ENCODE assay signal across 8 cellular contexts in genomic region chr1:203025721-203026665, GRCh38. TPM values are rescaled to one million over a fixed set of nuclear protein-coding genes. Genes with fewer than 3 reads are reported as not detected.
DNase-seq lines count a peak whose midpoint lies in the region; ATAC-seq and TF ChIP-seq lines count a peak whose summit lies in the region.

Gene PPFIA4 (plus strand): TSS chr1:203026491. CDS start chr1:203039009, 12,518 bp downstream.

- ATAC-seq in GM19025 (IDR thresholded peaks at IDR 0.05; ENCODE audit: low read depth, unreplicated experiment): peak; percentile 72
- peak; percentile 51 for ATAC-seq in HG03378 (IDR thresholded peaks at IDR 0.05; ENCODE audit: unreplicated experiment)
- peak; percentile 97 for ATAC-seq in left lung

- no peaks in the 10 kb centered on the region for H3K27me3 ChIP-seq in ACC112 (ENCODE audit: insufficient read depth, low read length)
- peaks cover 4 to 20% of the 10 kb centered on the region in 2 donors for H3K27me3 ChIP-seq in left lung

- H3K4me3 ChIP-seq in ACC112 (ENCODE audit: low read depth, low read length) (peak within 1 kb of the TSS; percentile 99), left lung (peak within 1 kb of the TSS; percentile 48 to 50)

- DNase-seq in NCI-H510A (lab: John Stamatoyannopoulos, UW): peak; percentile 80
- peak; percentile 84 for DNase-seq in activated CD4-positive, alpha-beta T cell treated with anti-CD3 and anti-CD28 coated beads, Interleukin-2, amount 50 U/mL, for 1 hour
- DNase-seq in dedifferentiated amniotic fluid mesenchymal stem cell (ENCODE audit: extremely low spot score): peak; percentile 67
- peak; percentile 89 to 97 for DNase-seq in left lung
- DNase-seq in stimulated activated CD4-positive, alpha-beta T cell treated with anti-CD3 and anti-CD28 coated beads, Interleukin-1b, Interleukin-23, amount 100 ng/mL, for 48 hours: peak; percentile 90

- H3K4me1 ChIP-seq in ACC112 (ENCODE audit: control insufficient read depth, insufficient read depth, low read length, unreplicated experiment) (peaks cover 3% of the 10 kb centered on the region), left lung (peaks cover 0 to 13% of the 10 kb centered on the region in 2 donors)

- H3K36me3 ChIP-seq in ACC112 (ENCODE audit: insufficient read depth, low read length): peaks cover 10% of the 10 kb centered on the region
- H3K36me3 ChIP-seq in left lung: peaks cover 0 to 37% of the 10 kb centered on the region in 2 donors

- no peaks in the 10 kb centered on the region for H3K9me3 ChIP-seq in left lung

- H2AFZ ChIP-seq in ACC112 (ENCODE audit: low read length, unreplicated experiment): peak within 1 kb of the TSS; percentile 83

- intact Hi-C loops in left lung (cut with DNase I): no loop called here

- H3K79me2 ChIP-seq in ACC112 (ENCODE audit: control insufficient read depth, insufficient read depth, low read length, unreplicated experiment): peaks cover 14% of the 10 kb centered on the region

- no peak for TF ChIP-seq CTCF in left lung (IDR thresholded peaks at IDR 0.05)

- no peak within 1 kb of the TSS for H3K27ac ChIP-seq in ACC112 (ENCODE audit: low read depth, low read length)
- H3K27ac ChIP-seq in left lung: peak within 1 kb of the TSS; percentile 39 to 74

RNA-seq across cellular contexts. Expression of gene PPFIA4, which starts in this region (rescaled TPM):
- 1 to 10 TPM; 1.3 to 2.1 TPM for total RNA-seq in left lung
